18 cellular contexts compared by ENCODE assay signal in the genomic region with DNA sequence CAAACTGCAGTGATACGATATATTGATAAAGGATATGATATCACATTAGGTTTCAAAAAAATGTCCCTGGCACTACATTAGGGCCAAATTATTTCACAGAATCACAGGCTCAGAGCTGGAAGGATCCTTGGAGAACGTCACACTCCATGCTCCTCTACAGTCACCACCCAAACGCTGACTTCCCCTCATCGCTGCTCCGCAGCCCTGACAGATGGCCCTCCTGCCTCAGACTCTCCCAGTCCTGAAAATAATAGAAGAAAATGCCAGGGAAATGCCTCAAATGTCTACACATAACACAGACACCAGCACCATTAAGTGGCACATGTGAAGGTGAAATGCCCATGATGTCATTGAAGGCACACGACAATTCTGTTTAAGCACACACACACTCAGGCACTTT.
DNase-seq lines count a peak whose midpoint lies in the region; TF ChIP-seq lines count a peak whose summit lies in the region.
"Had no signal": no experiment of that assay in that cellular context is flagged by ENCODE, and none has a peak within 500 bp of the region (broad histone marks: within the 10 kb centered on the region; RNA-seq: fewer than 3 reads in every experiment).

No MANE protein-coding gene starts in this region.

- no peaks in the 10 kb centered on the region for H3K79me1 ChIP-seq in H9 (ENCODE audit: insufficient read depth, low read depth, low read length, poor library complexity, severe bottlenecking)

- no peaks in the 10 kb centered on the region for H3K27me3 Mint-ChIP-seq in neural progenitor cell (ENCODE audit: insufficient read depth, low read depth)
- H3K27me3 Mint-ChIP-seq in H9 (ENCODE audit: low read depth), result no peaks in the 10 kb centered on the region; the same call in 1 of the 2 replicates

- H2AFZ ChIP-seq in neural progenitor cell (replicated peaks) (no peak overlapping the region), H9 (ENCODE audit: low read length) (no peak overlapping the region)

- H3K36me3 Mint-ChIP-seq in neural progenitor cell, result peaks cover 32% of the 10 kb centered on the region
- no peaks in the 10 kb centered on the region for H3K36me3 Mint-ChIP-seq in H9 (ENCODE audit: insufficient read depth in 1 of 3, low read depth in 3 of 3)
- H3K36me3 Mint-ChIP-seq: CD8-positive, alpha-beta T cell had no signal

- peaks cover 23% of the 10 kb centered on the region for H3F3A ChIP-seq in neural progenitor cell (ENCODE audit: low read depth)

- no peak overlapping the region for H2BK5ac ChIP-seq in H9 (ENCODE audit: insufficient read length, low read length)

- H3K36me3 ChIP-seq in neural progenitor cell, result no peaks in the 10 kb centered on the region
- H3K36me3 ChIP-seq: SJSA1 had no signal

- H3K4me3 Mint-ChIP-seq in neural progenitor cell, result no peak overlapping the region
- H3K4me3 Mint-ChIP-seq in H9, result no peak overlapping the region
- H3K4me3 Mint-ChIP-seq: CD8-positive, alpha-beta T cell had no signal

- no peak overlapping the region for H2BK15ac ChIP-seq in H9 (ENCODE audit: low read depth, low read length)

- no peak overlapping the region for H3K4me2 ChIP-seq in neural progenitor cell
- no peak overlapping the region for H3K4me2 ChIP-seq in H9 (ENCODE audit: insufficient read depth, insufficient read length, low read length)

- H3K23me2 ChIP-seq in H9 (ENCODE audit: insufficient read length, low read depth, low read length, poor library complexity, severe bottlenecking), result no peaks in the 10 kb centered on the region

- H3K4ac ChIP-seq in H9 (ENCODE audit: low read depth, low read length), result no peak overlapping the region

- no peak overlapping the region for H4K8ac ChIP-seq in H9 (replicated peaks; ENCODE audit: insufficient read length, low read depth, low read length)

- H2BK12ac ChIP-seq in H9 (ENCODE audit: insufficient read length, low read depth, low read length), result no peak overlapping the region

- peaks cover 100% of the 10 kb centered on the region for H3K79me2 ChIP-seq in neural progenitor cell (ENCODE audit: low read depth)
- H3K79me2 ChIP-seq in H9 (ENCODE audit: insufficient read depth, low read length), result no peaks in the 10 kb centered on the region

- H3K23ac ChIP-seq in H9 (ENCODE audit: insufficient read length, low read depth, low read length), result no peak overlapping the region

- no peak overlapping the region for H3K4me3 ChIP-seq in neural progenitor cell
- H3K4me3 ChIP-seq: SJSA1 had no signal

- H3K27me3 ChIP-seq in neural progenitor cell, result no peaks in the 10 kb centered on the region
- no peaks in the 10 kb centered on the region for H3K27me3 ChIP-seq in H9 (ENCODE audit: insufficient read depth, low read length)
- H3K27me3 ChIP-seq: SJSA1 had no signal

- H2BK120ac ChIP-seq in H9 (ENCODE audit: low read depth, low read length, poor library complexity, severe bottlenecking), result no peak overlapping the region

- no CpG with 5 or more reads among the region's 6 CpGs for WGBS in H9 (ENCODE audit: extremely low coverage, insufficient read length, low lambda C conversion rate)

- H4K20me1 ChIP-seq in neural progenitor cell (ENCODE audit: low read depth) (peaks cover 100% of the 10 kb centered on the region), H9 (ENCODE audit: control insufficient read depth, insufficient read depth, insufficient read length) (no peaks in the 10 kb centered on the region)

- H3K14ac ChIP-seq in H9 (ENCODE audit: insufficient read depth, low read length), result no peak overlapping the region

- no peaks in the 10 kb centered on the region for H3K9me3 Mint-ChIP-seq in neural progenitor cell
- no peaks in the 10 kb centered on the region; a peak in 1 of 5 replicates for H3K9me3 Mint-ChIP-seq in H9
- H3K9me3 Mint-ChIP-seq: CD8-positive, alpha-beta T cell had no signal

- H4K5ac ChIP-seq in H9 (ENCODE audit: insufficient read length, low read depth, low read length), result no peak overlapping the region

- TF ChIP-seq CTCF in neural progenitor cell (IDR thresholded peaks at IDR 0.05) (no peak), H9 (conservative IDR thresholded peaks at IDR 0.05) (no peak)

- H2BK20ac ChIP-seq in H9 (ENCODE audit: low read depth, low read length, poor library complexity, severe bottlenecking), result no peak overlapping the region

- no peaks in the 10 kb centered on the region for H3K9me3 ChIP-seq in neural progenitor cell (ENCODE audit: low read depth)
- no peaks in the 10 kb centered on the region for H3K9me3 ChIP-seq in H9 (ENCODE audit: control insufficient read depth, low read depth, low read length)
- H3K9me3 ChIP-seq: SJSA1 had no signal

- no peak overlapping the region for H3T11ph ChIP-seq in H9 (ENCODE audit: low read length)

- no peak overlapping the region for H2AK5ac ChIP-seq in H9 (ENCODE audit: insufficient read length, low read length)

- peak; percentile 73 for DNase-seq in DMS 273 (lab: John Stamatoyannopoulos, UW; ENCODE audit: unreplicated experiment)
- peak; percentile 23 for DNase-seq in NCI-H2171 (lab: John Stamatoyannopoulos, UW)
- peak; percentile 73 for DNase-seq in cerebellum (ENCODE audit: low spot score)
- no peak for DNase-seq in neural progenitor cell (ENCODE audit: low spot score)
- no peak for DNase-seq in activated CD4-positive, alpha-beta T cell treated with anti-CD3 and anti-CD28 coated beads for 48 hours
- no peak for DNase-seq in putamen (ENCODE audit: low spot score)
- no peak for DNase-seq in H9
- DNase-seq: AML-193; Calu3; CD8-positive, alpha-beta T cell; DMS53; GF-D8; Karpas-422; MV-4-11; NCI-H1105 treated with DMSO at 0.1 percent for 48 hours; NCI-H2227 treated with DMSO at 0.1 percent for 48 hours; NCI-H526 had no signal

- peaks cover 62% of the 10 kb centered on the region for H3K4me1 ChIP-seq in neural progenitor cell
- peaks cover 7% of the 10 kb centered on the region; the same call in 1 of the 2 replicates for H3K4me1 ChIP-seq in H9 (ENCODE audit: insufficient read depth, low read length)
- H3K4me1 ChIP-seq: SJSA1 had no signal

- H3K9ac ChIP-seq in neural progenitor cell, result no peak overlapping the region
- H3K9ac ChIP-seq in H9 (ENCODE audit: extremely low read depth, insufficient read length, low read length), result no peak overlapping the region

- peaks cover 55% of the 10 kb centered on the region for H3K4me1 Mint-ChIP-seq in neural progenitor cell
- H3K4me1 Mint-ChIP-seq in H9, result peaks cover 20 to 30% of the 10 kb centered on the region in 2 experiments

- H4K91ac ChIP-seq in H9 (ENCODE audit: insufficient read length, low read depth, low read length), result no peak overlapping the region

- H3K27ac ChIP-seq in neural progenitor cell (no peak overlapping the region), H9 (ENCODE audit: insufficient read length, low read depth, low read length) (no peak overlapping the region)
- H3K27ac ChIP-seq: SJSA1 had no signal

- H3K18ac ChIP-seq in H9 (ENCODE audit: insufficient read length, low read depth, low read length), result no peak overlapping the region

- H3K56ac ChIP-seq in H9 (ENCODE audit: insufficient read length, low read depth, low read length), result no peak overlapping the region

- peak overlapping the region; percentile 70 for H3K27ac Mint-ChIP-seq in neural progenitor cell
- peak overlapping the region in 1 of 3 experiments; percentile 56; a peak in 3 of 7 replicates for H3K27ac Mint-ChIP-seq in H9
- H3K27ac Mint-ChIP-seq: CD8-positive, alpha-beta T cell had no signal

Comparison
In these comparisons a context has a peak if more than half of its experiments do, and no peak if none do; other contexts are left out.
1. DNase-seq: peak in DMS 273 (single experiment), NCI-H2171 (single experiment) and cerebellum (single experiment); none in neural progenitor cell (single experiment), activated CD4-positive, alpha-beta T cell treated with anti-CD3 and anti-CD28 coated beads for 48 hours (single experiment), putamen (single experiment) and H9 (single experiment).